Comparison of ENCODE assay signal across 19 cellular contexts in genomic region chr14:94682061-94682516, GRCh38.
"Had no signal": no experiment of that assay in that cellular context is flagged by ENCODE, and none has a peak within 500 bp of the region (broad histone marks: within the 10 kb centered on the region; RNA-seq: fewer than 3 reads in every experiment).

No MANE protein-coding gene starts in this region.

- H3K4me3 ChIP-seq: body of pancreas, cardiac muscle cell, dorsolateral prefrontal cortex, esophagus muscularis mucosa, smooth muscle cell, testis had no signal

- H3K9me3 ChIP-seq: body of pancreas, esophagus muscularis mucosa, testis had no signal

- H3K27me3 ChIP-seq: body of pancreas, cardiac muscle cell, testis had no signal

- H3K36me3 ChIP-seq: cardiac muscle cell, esophagus muscularis mucosa had no signal

- DNase-seq: activated CD4-positive, alpha-beta memory T cell treated with anti-CD3 and anti-CD28 coated beads, Interleukin-2, amount 10 ng/mL, durations not matched to agents 7 days and 5 days; activated CD4-positive, alpha-beta T cell treated with anti-CD3 and anti-CD28 coated beads, Interleukin-2, amount 10 ng/mL, durations not matched to agents 24 days and 14 days; activated naive CD8-positive, alpha-beta T cell treated with anti-CD3 and anti-CD28 coated beads, Interleukin-2, amount 10 ng/mL, durations not matched to agents 7 days and 5 days; activated T-cell treated with anti-CD3 and anti-CD28 coated beads, Interleukin-2, amount 50 U/mL, for 24 hours; amygdala; effector memory CD8-positive, alpha-beta T cell; glutamatergic neuron; hippocampal formation; left ventricle myocardium superior; nephron progenitor cell; stimulated activated CD4-positive, alpha-beta T cell treated with anti-CD3 and anti-CD28 coated beads, Interleukin-2, amount 100 ng/mL, for 48 hours; stimulated activated CD8-positive, alpha-beta memory T cell treated with anti-CD3 and anti-CD28 coated beads, Interleukin-4, amount 100 ng/mL, for 48 hours; stimulated activated naive B cell treated with anti-CD40 and anti-IgM and Interleukin-4, amounts not matched to agents 10 μg/mL and 1 μg/mL and 100 μg/mL, for 72 hours had no signal

- H3K4me1 ChIP-seq: body of pancreas, esophagus muscularis mucosa, testis had no signal

- H3K27ac ChIP-seq: body of pancreas, cardiac muscle cell, dorsolateral prefrontal cortex, esophagus muscularis mucosa, testis had no signal

- ATAC-seq: effector memory CD8-positive, alpha-beta T cell; left ventricle myocardium superior had no signal
